ENCODE assay signal across 1 cellular context in genomic region chr7:111919690-111920179, GRCh38.
TF ChIP-seq lines count a peak whose summit lies in the region.

No MANE protein-coding gene starts in this region.

TF ChIP-seq in HepG2, 621 proteins besides CTCF, POLR2A, EP300 and RAD21 (continued from another document and continues in another):
- TF ChIP-seq SOX5 (CRISPR knock-in tag; IDR thresholded peaks at IDR 0.05; ENCODE audit: borderline replicate concordance) (peak; percentile 73; the same call in 1 of the 2 replicates), FOXK2 (IDR thresholded peaks at IDR 0.05) (no peak), NCOA2 (CRISPR knock-in tag; IDR thresholded peaks at IDR 0.05) (peak; percentile 61), JUNB (CRISPR knock-in tag; IDR thresholded peaks at IDR 0.05; ENCODE audit: borderline replicate concordance) (0 out of 2 replicates have a peak, but pooled peaks have one; percentile 39), PATZ1 (CRISPR knock-in tag; IDR thresholded peaks at IDR 0.05) (peak; percentile 34), CREB1 (IDR thresholded peaks at IDR 0.05) (no peak), CREB1 (CRISPR knock-in tag; IDR thresholded peaks at IDR 0.05) (0 out of 2 replicates have a peak, but pooled peaks have one; percentile 4), ZNF792 (CRISPR knock-in tag; IDR thresholded peaks at IDR 0.05) (no peak), FOSL2 (CRISPR knock-in tag; IDR thresholded peaks at IDR 0.05) (peak; percentile 89), TOPORS (CRISPR knock-in tag; IDR thresholded peaks at IDR 0.05) (no peak), TSC22D2 (CRISPR knock-in tag; IDR thresholded peaks at IDR 0.05; ENCODE audit: borderline replicate concordance) (no peak), SOX6 (IDR thresholded peaks at IDR 0.05) (no peak), SOX6 (CRISPR knock-in tag; IDR thresholded peaks at IDR 0.05) (peak; percentile 65; the same call in 1 of the 2 replicates), LCORL (IDR thresholded peaks at IDR 0.05) (no peak; the same call in 1 of the 2 replicates), LCORL (CRISPR knock-in tag; IDR thresholded peaks at IDR 0.05) (peak; percentile 34; the same call in 1 of the 2 replicates), HOMEZ (CRISPR knock-in tag; IDR thresholded peaks at IDR 0.05; ENCODE audit: low read depth) (0 out of 2 replicates have a peak, but pooled peaks have one; percentile 22), ARID5B (CRISPR knock-in tag; IDR thresholded peaks at IDR 0.05) (peak; percentile 56), SKIL (CRISPR knock-in tag; IDR thresholded peaks at IDR 0.05; ENCODE audit: borderline replicate concordance) (0 out of 2 replicates have a peak, but pooled peaks have one; percentile 19), ZNF225 (CRISPR knock-in tag; IDR thresholded peaks at IDR 0.05) (no peak), HNRNPK (IDR thresholded peaks at IDR 0.05; ENCODE audit: low read depth, low read length, poor library complexity, severe bottlenecking) (peak; percentile 3), SOX13 (IDR thresholded peaks at IDR 0.05) (peak; percentile 48; the same call in 1 of the 2 replicates), SOX13 (CRISPR knock-in tag; conservative IDR thresholded peaks at IDR 0.05 in 1 of 2, IDR thresholded peaks at IDR 0.05 in 1 of 2) (peak in 1 of 2 experiments; percentile 79; a peak in 2 of 4 replicates), USF2 (IDR thresholded peaks at IDR 0.05; ENCODE audit: low read depth, low read length) (no peak), USF2 (CRISPR knock-in tag; IDR thresholded peaks at IDR 0.05; ENCODE audit: borderline replicate concordance) (no peak), CREM (IDR thresholded peaks at IDR 0.05) (peak; percentile 65; the same call in 1 of the 2 replicates), CREM (CRISPR knock-in tag; IDR thresholded peaks at IDR 0.05) (no peak), HCFC1 (IDR thresholded peaks at IDR 0.05; ENCODE audit: low read depth, low read length) (no peak), FOXA3 (CRISPR knock-in tag; IDR thresholded peaks at IDR 0.05) (peak; percentile 35; the same call in 1 of the 2 replicates), ZNF160 (CRISPR knock-in tag; IDR thresholded peaks at IDR 0.05) (no peak), TEAD3 (CRISPR knock-in tag; optimal IDR thresholded peaks at IDR 0.05; ENCODE audit: borderline replicate concordance) (peak; percentile 14), SAP130 (CRISPR knock-in tag; IDR thresholded peaks at IDR 0.05; ENCODE audit: low read depth) (peak; percentile 44; the same call in 1 of the 2 replicates), TBX3 (IDR thresholded peaks at IDR 0.05; ENCODE audit: borderline replicate concordance) (0 out of 2 replicates have a peak, but pooled peaks have one; percentile 41), GATA4 (IDR thresholded peaks at IDR 0.05; ENCODE audit: borderline replicate concordance, low read depth) (peak; percentile 58; the same call in 1 of the 2 replicates), ZFP90 (CRISPR knock-in tag; IDR thresholded peaks at IDR 0.05; ENCODE audit: borderline replicate concordance) (no peak), ZBTB10 (CRISPR knock-in tag; IDR thresholded peaks at IDR 0.05; ENCODE audit: borderline replicate concordance) (no peak), ARID3A (IDR thresholded peaks at IDR 0.05; ENCODE audit: low read depth, low read length) (peak; percentile 50; the same call in 1 of the 2 replicates), NFIC (IDR thresholded peaks at IDR 0.05; ENCODE audit: low read length) (peak; percentile 72; the same call in 1 of the 2 replicates), RARA (CRISPR knock-in tag; IDR thresholded peaks at IDR 0.05) (peak; percentile 71), DPF2 (CRISPR knock-in tag; IDR thresholded peaks at IDR 0.05; ENCODE audit: borderline replicate concordance, low read depth) (no peak), PAXIP1 (CRISPR knock-in tag; conservative IDR thresholded peaks at IDR 0.05) (peak; percentile 32), NR2F6 (IDR thresholded peaks at IDR 0.05) (peak; percentile 20; the same call in 1 of the 2 replicates), NR2F6 (CRISPR knock-in tag; IDR thresholded peaks at IDR 0.05) (no peak), FOXK1 (CRISPR knock-in tag; IDR thresholded peaks at IDR 0.05; ENCODE audit: borderline replicate concordance, low read depth) (peak; percentile 34; the same call in 1 of the 2 replicates)
